7 cellular contexts compared by ENCODE assay signal in genomic region chr4:160869899-160870298, GRCh38.
"Had no signal": no experiment of that assay in that cellular context is flagged by ENCODE, and none has a peak within 500 bp of the region (broad histone marks: within the 10 kb centered on the region; RNA-seq: fewer than 3 reads in every experiment).

No MANE protein-coding gene starts in this region.

- FAIRE-seq: HTR-8/SVneo, K562 had no signal

- DNase-seq: KBM-7, KG1 had no signal

- H3K4me1 Mint-ChIP-seq: IgD-negative memory B cell had no signal

- H3K9ac ChIP-seq: KMS-11 had no signal

- H3K36me3 Mint-ChIP-seq: IgD-negative memory B cell had no signal

- H3K27ac Mint-ChIP-seq: IgD-negative memory B cell had no signal

- H3K4me3 Mint-ChIP-seq: IgD-negative memory B cell had no signal

- H3K27ac ChIP-seq: HL-60, KMS-11 had no signal

- H3K27me3 Mint-ChIP-seq: IgD-negative memory B cell had no signal

- H3K4me2 ChIP-seq: KMS-11 had no signal

- ATAC-seq: K562 had no signal

- H3K4me3 ChIP-seq: K562 had no signal
